Comparison of ENCODE assay signal across 1 cellular context in the genomic region with DNA sequence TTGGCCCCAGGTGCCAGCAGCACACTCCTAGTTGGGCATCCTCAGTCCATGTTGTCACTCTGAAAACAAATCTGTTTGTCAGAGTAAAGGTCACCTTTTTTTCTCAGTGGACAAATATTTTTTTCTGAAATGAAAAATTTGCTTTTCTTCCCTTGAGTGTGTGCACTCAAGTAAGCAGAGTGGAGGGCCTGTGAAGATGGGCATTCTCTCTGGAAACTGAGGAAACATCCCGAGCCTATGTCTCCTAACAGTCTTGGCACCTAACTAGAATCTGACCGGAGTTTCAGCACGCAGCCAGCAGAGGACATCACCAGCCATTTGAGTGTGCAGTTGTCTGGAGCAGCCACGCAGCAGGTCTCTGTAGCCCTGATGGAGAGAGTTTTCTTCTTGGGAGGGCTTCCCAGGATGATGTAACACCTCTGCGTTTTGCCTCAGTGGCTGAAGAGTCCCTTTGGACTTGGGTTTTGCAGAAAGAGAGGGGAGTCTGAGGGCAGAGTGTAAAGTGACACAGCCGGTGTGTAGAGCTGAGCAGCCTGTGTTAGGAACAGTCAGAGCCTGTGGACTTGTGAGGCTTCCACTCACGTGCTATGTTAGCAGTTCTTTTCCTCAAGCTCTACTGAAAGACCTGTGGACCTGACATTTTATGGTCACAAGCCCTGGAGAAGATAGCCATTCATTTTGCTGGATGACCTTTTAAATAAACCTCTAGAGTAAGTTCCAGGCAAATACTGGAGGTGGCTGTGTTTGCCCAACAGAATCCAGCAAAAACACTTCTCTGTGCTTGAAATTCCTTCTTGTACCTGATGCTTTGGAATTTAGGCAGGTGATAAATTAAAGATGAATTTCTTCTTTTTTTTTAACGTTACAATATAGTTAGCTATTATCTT.
TF ChIP-seq lines count a peak whose summit lies in the region.

No MANE protein-coding gene starts in this region.

TF ChIP-seq in K562, 482 proteins besides CTCF, POLR2A, EP300 and RAD21 (continued from another document):
- TF ChIP-seq GTF2B (IDR thresholded peaks at IDR 0.05; ENCODE audit: extremely low read depth, insufficient read length), result no peak
TF ChIP-seq in K562: peak in this region for 0.
